ENCODE assay signal across 11 cellular contexts in the genomic region with DNA sequence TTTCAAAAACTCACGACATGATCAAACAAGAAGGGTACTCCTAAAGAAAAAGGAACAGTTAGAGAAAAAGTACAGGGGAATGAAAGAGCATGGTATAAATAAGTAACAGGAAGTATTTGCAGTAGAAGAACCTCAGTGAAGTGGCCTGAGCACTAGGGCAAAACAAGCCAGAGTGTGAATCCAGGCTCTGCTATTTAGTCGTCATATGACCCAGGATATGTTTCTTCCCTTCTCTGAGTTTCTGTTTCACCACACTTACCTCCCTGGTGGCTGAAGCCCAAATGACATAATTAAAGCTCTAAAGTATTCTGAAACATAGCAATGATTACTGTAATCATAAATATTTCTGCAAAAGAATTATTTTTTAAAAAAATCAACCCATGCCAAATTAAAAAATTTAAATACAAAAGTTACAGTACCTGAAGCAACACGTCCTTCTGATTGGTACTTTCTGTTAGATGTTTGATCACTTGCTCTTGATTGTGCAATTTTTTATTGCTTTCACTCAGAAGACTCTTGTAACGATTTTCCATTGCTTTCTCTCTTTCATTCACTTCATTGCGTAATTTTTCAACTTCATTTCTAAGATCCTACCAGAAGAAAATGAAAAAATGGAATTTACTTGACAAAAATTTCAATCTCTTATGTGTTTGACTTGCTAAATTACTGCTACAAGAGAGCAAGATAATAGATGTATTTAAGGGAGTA.
DNase-seq lines count a peak whose midpoint lies in the region; ATAC-seq and TF ChIP-seq lines count a peak whose summit lies in the region.
"Had no signal": no experiment of that assay in that cellular context is flagged by ENCODE, and none has a peak within 500 bp of the region (broad histone marks: within the 10 kb centered on the region; RNA-seq: fewer than 3 reads in every experiment).

No MANE protein-coding gene starts in this region.

- no peaks in the 10 kb centered on the region for H3K4me1 ChIP-seq in vagina
- H3K4me1 ChIP-seq in colonic mucosa, result no peaks in the 10 kb centered on the region

- peak overlapping the region; percentile 10 for H3K27ac Mint-ChIP-seq in activated T-helper 2 cell treated with anti-CD3 and anti-CD28 coated beads, Interferon-gamma antibody, Interleukin-2, Interleukin-4, amounts not matched to agents 10 μg/mL and 5 μg/mL and 100 μg/mL, durations not matched to agents 14 hours and 24 hours and 36 hours

- no peaks in the 10 kb centered on the region for H3K27me3 ChIP-seq in vagina
- H3K27me3 ChIP-seq in colonic mucosa, result no peaks in the 10 kb centered on the region

- peaks cover 4% of the 10 kb centered on the region for H3K9me3 Mint-ChIP-seq in activated T-helper 2 cell treated with anti-CD3 and anti-CD28 coated beads, Interferon-gamma antibody, Interleukin-2, Interleukin-4, amounts not matched to agents 10 μg/mL and 5 μg/mL and 100 μg/mL, durations not matched to agents 14 hours and 24 hours and 36 hours

- peak overlapping the region; percentile 49 for H3K27ac ChIP-seq in vagina
- no peak overlapping the region for H3K27ac ChIP-seq in colonic mucosa
- H3K27ac ChIP-seq: C4-2B had no signal

- H3K36me3 ChIP-seq in vagina, result peaks cover 0 to 18% of the 10 kb centered on the region in 2 donors
- H3K36me3 ChIP-seq in colonic mucosa, result no peaks in the 10 kb centered on the region

- no peak for DNase-seq in Right ventricle myocardium superior
- no peak for DNase-seq in cardiac septum (ENCODE audit: low spot score)
- DNase-seq in activated T-helper 2 cell treated with anti-CD3 and anti-CD28 coated beads, Interferon-gamma antibody, Interleukin-2, Interleukin-4, amounts not matched to agents 10 μg/mL and 5 μg/mL and 100 μg/mL, durations not matched to agents 14 hours and 24 hours and 36 hours (ENCODE audit: low spot score), result no peak
- DNase-seq in vagina (ENCODE audit: extremely low spot score in 2 of 2), result no peak
- no peak for DNase-seq in islet precursor cell
- no peak for DNase-seq in colonic mucosa
- DNase-seq in activated CD8-positive, alpha-beta memory T cell treated with anti-CD3 and anti-CD28 coated beads, Interleukin-2, amount 50 U/mL, for 4 hours, result no peak
- DNase-seq: right cardiac atrium had no signal

- H3K4me3 ChIP-seq in vagina (no peak overlapping the region), colonic mucosa (no peak overlapping the region)

- intact Hi-C loops in Right ventricle myocardium superior (cut with DNase I) (no loop called here), cardiac septum (cut with DNase I) (no loop called here), vagina (cut with DNase I) (no loop called here), colonic mucosa (cut with DNase I) (no loop called here)
- intact Hi-C loops in activated T-helper 2 cell treated with anti-CD3 and anti-CD28 coated beads, Interferon-gamma antibody, Interleukin-2, Interleukin-4, amounts not matched to agents 10 μg/mL and 5 μg/mL and 100 μg/mL, durations not matched to agents 14 hours and 24 hours and 36 hours (cut with micrococcal nuclease), result no loop called here

- H3K36me3 Mint-ChIP-seq in activated T-helper 2 cell treated with anti-CD3 and anti-CD28 coated beads, Interferon-gamma antibody, Interleukin-2, Interleukin-4, amounts not matched to agents 10 μg/mL and 5 μg/mL and 100 μg/mL, durations not matched to agents 14 hours and 24 hours and 36 hours (ENCODE audit: low read depth), result peaks cover 52% of the 10 kb centered on the region

- no peak overlapping the region for H3K9ac ChIP-seq in colonic mucosa (ENCODE audit: low read depth in 2 of 2, low read length in 2 of 2)

- no peak for TF ChIP-seq CTCF in vagina (IDR thresholded peaks at IDR 0.05)
- TF ChIP-seq CTCF in colonic mucosa (IDR thresholded peaks at IDR 0.05), result no peak

- H3K9me3 ChIP-seq in vagina (no peaks in the 10 kb centered on the region), colonic mucosa (no peaks in the 10 kb centered on the region)

- TF ChIP-seq POLR2A in vagina (IDR thresholded peaks at IDR 0.05), result no peak

- ATAC-seq in Right ventricle myocardium superior (ENCODE audit: poor library complexity) (peak; percentile 43), HG03108 (IDR thresholded peaks at IDR 0.05; ENCODE audit: unreplicated experiment) (peak; percentile 95)
- ATAC-seq: Panc1 had no signal

- peaks cover 2% of the 10 kb centered on the region for H3K4me1 Mint-ChIP-seq in activated T-helper 2 cell treated with anti-CD3 and anti-CD28 coated beads, Interferon-gamma antibody, Interleukin-2, Interleukin-4, amounts not matched to agents 10 μg/mL and 5 μg/mL and 100 μg/mL, durations not matched to agents 14 hours and 24 hours and 36 hours (ENCODE audit: low read depth)

- no peaks in the 10 kb centered on the region for H3K27me3 Mint-ChIP-seq in activated T-helper 2 cell treated with anti-CD3 and anti-CD28 coated beads, Interferon-gamma antibody, Interleukin-2, Interleukin-4, amounts not matched to agents 10 μg/mL and 5 μg/mL and 100 μg/mL, durations not matched to agents 14 hours and 24 hours and 36 hours (ENCODE audit: low read depth)

- no peak overlapping the region for H3K4me3 Mint-ChIP-seq in activated T-helper 2 cell treated with anti-CD3 and anti-CD28 coated beads, Interferon-gamma antibody, Interleukin-2, Interleukin-4, amounts not matched to agents 10 μg/mL and 5 μg/mL and 100 μg/mL, durations not matched to agents 14 hours and 24 hours and 36 hours (ENCODE audit: low read depth)
